ENCODE assay signal across 1 cellular context in genomic region chr16:53882310-53882709, GRCh38.
TF ChIP-seq lines count a peak whose summit lies in the region.

No MANE protein-coding gene starts in this region.

TF ChIP-seq in GM23338, 12 proteins besides CTCF, POLR2A, EP300 and RAD21 (continued from another document):
- TF ChIP-seq ZNF462 (CRISPR knock-in tag; IDR thresholded peaks at IDR 0.05) = no peak
- no peak for TF ChIP-seq JUNB (IDR thresholded peaks at IDR 0.05; ENCODE audit: unreplicated experiment)
- no peak for TF ChIP-seq ZNF114 (CRISPR knock-in tag; IDR thresholded peaks at IDR 0.05)
- TF ChIP-seq EZH2 (IDR thresholded peaks at IDR 0.05; ENCODE audit: low read depth, unreplicated experiment) = no peak
- no peak for TF ChIP-seq POLR2AphosphoS5 (IDR thresholded peaks at IDR 0.05; ENCODE audit: low read depth)
- no peak for TF ChIP-seq ZNF331 (CRISPR knock-in tag; IDR thresholded peaks at IDR 0.05; ENCODE audit: low read depth)
